ENCODE assay signal across 23 cellular contexts in genomic region chr1:180254854-180255253, GRCh38. TPM values are rescaled to one million over a fixed set of nuclear protein-coding genes. Genes with fewer than 3 reads are reported as not detected.
"Had no signal": no experiment of that assay in that cellular context is flagged by ENCODE, and none has a peak within 500 bp of the region (broad histone marks: within the 10 kb centered on the region; RNA-seq: fewer than 3 reads in every experiment).

No MANE protein-coding gene starts in this region.

- H3K4me1 Mint-ChIP-seq: activated B cell treated with CpG ODN at 0.5 μM for 24 hours; activated CD4-positive, alpha-beta T cell treated with anti-CD3 and anti-CD28 coated beads for 36 hours had no signal

- FAIRE-seq: keratinocyte had no signal

- H3K27ac ChIP-seq: colonic mucosa, epithelial cell of prostate, heart right ventricle, left lung, parathyroid adenoma, upper lobe of left lung had no signal

- H3K4me3 Mint-ChIP-seq: activated B cell treated with CpG ODN at 0.5 μM for 24 hours; activated CD4-positive, alpha-beta T cell treated with anti-CD3 and anti-CD28 coated beads for 36 hours; activated naive CD8-positive, alpha-beta T cell treated with anti-CD3 and anti-CD28 coated beads, Interleukin-2, amount 10 ng/mL, durations not matched to agents 7 days and 5 days; activated T-cell treated with anti-CD3 and anti-CD28 coated beads, Interleukin-2, amount 50 U/mL, for 4 hours; natural killer cell had no signal

- H2AFZ ChIP-seq: parathyroid adenoma had no signal

- H3K79me2 ChIP-seq: parathyroid adenoma had no signal

- H3K36me3 ChIP-seq: colonic mucosa, heart right ventricle, left lung, upper lobe of left lung had no signal

- ATAC-seq: activated CD4-positive, alpha-beta T cell treated with anti-CD3 and anti-CD28 coated beads for 36 hours; activated T-cell treated with anti-CD3 and anti-CD28 coated beads, Interleukin-2, amount 50 U/mL, for 4 hours; heart right ventricle; left lung; natural killer cell had no signal

- H3K9ac ChIP-seq: parathyroid adenoma had no signal

- H3K36me3 Mint-ChIP-seq: activated naive CD8-positive, alpha-beta T cell treated with anti-CD3 and anti-CD28 coated beads, Interleukin-2, amount 10 ng/mL, durations not matched to agents 7 days and 5 days; natural killer cell had no signal

- H3K9me3 Mint-ChIP-seq: activated B cell treated with CpG ODN at 0.5 μM for 24 hours; activated naive CD8-positive, alpha-beta T cell treated with anti-CD3 and anti-CD28 coated beads, Interleukin-2, amount 10 ng/mL, durations not matched to agents 7 days and 5 days; activated T-cell treated with anti-CD3 and anti-CD28 coated beads, Interleukin-2, amount 50 U/mL, for 4 hours; activated T-helper 2 cell treated with anti-CD3 and anti-CD28 coated beads, Interferon-gamma antibody, Interleukin-2, Interleukin-4, amounts not matched to agents 10 μg/mL and 5 μg/mL and 100 μg/mL, durations not matched to agents 14 hours and 24 hours and 36 hours; natural killer cell had no signal

- DNase-seq: activated B cell treated with CpG ODN at 0.5 μM for 24 hours; activated CD4-positive, alpha-beta T cell treated with anti-CD3 and anti-CD28 coated beads for 36 hours; activated CD4-positive, alpha-beta T cell treated with anti-CD3 and anti-CD28 coated beads, Interleukin-2, amount 50 U/mL, for 48 hours; activated CD8-positive, alpha-beta memory T cell treated with anti-CD3 and anti-CD28 coated beads, Interleukin-2, amount 50 U/mL, for 48 hours; activated naive CD4-positive, alpha-beta T cell treated with Interleukin-2 at 50 U/mL for 16 hours; activated naive CD8-positive, alpha-beta T cell treated with anti-CD3 and anti-CD28 coated beads, Interleukin-2, amount 10 ng/mL, durations not matched to agents 7 days and 5 days; activated T-cell treated with anti-CD3 and anti-CD28 coated beads, Interleukin-2, amount 50 U/mL, for 4 hours; amniotic stem cell; colonic mucosa; heart right ventricle; left lung; natural killer cell; stimulated activated CD4-positive, alpha-beta T cell treated with anti-CD3 and anti-CD28 coated beads, Interleukin-4, amount 100 ng/mL, for 24 hours; stimulated activated naive CD4-positive, alpha-beta T cell treated with Interleukin-2 at 50 U/mL for 16 hours; T-helper 9 cell had no signal

- H3K27ac Mint-ChIP-seq: activated B cell treated with CpG ODN at 0.5 μM for 24 hours; activated CD4-positive, alpha-beta T cell treated with anti-CD3 and anti-CD28 coated beads for 36 hours; activated naive CD8-positive, alpha-beta T cell treated with anti-CD3 and anti-CD28 coated beads, Interleukin-2, amount 10 ng/mL, durations not matched to agents 7 days and 5 days; activated T-helper 2 cell treated with anti-CD3 and anti-CD28 coated beads, Interferon-gamma antibody, Interleukin-2, Interleukin-4, amounts not matched to agents 10 μg/mL and 5 μg/mL and 100 μg/mL, durations not matched to agents 14 hours and 24 hours and 36 hours; natural killer cell had no signal

- H3K9me3 ChIP-seq: colonic mucosa, heart right ventricle, left lung, upper lobe of left lung had no signal

- H3K4me3 ChIP-seq: colonic mucosa, heart right ventricle, left lung, lung, upper lobe of left lung had no signal

- H3K4me1 ChIP-seq: colonic mucosa, heart right ventricle, parathyroid adenoma, upper lobe of left lung had no signal

RNA-seq across cellular contexts. Expression of gene LHX4, which starts 24.8 kb away (rescaled TPM):
- total RNA-seq: activated B cell treated with CpG ODN at 0.5 μM for 24 hours; activated CD4-positive, alpha-beta T cell treated with anti-CD3 and anti-CD28 coated beads for 36 hours; activated CD8-positive, alpha-beta memory T cell treated with anti-CD3 and anti-CD28 coated beads for 36 hours; activated naive CD8-positive, alpha-beta T cell treated with anti-CD3 and anti-CD28 coated beads, Interleukin-2, amount 10 ng/mL, durations not matched to agents 7 days and 5 days; activated T-helper 2 cell treated with anti-CD3 and anti-CD28 coated beads, Interferon-gamma antibody, Interleukin-2, Interleukin-4, amounts not matched to agents 10 μg/mL and 5 μg/mL and 100 μg/mL, durations not matched to agents 14 hours and 24 hours and 36 hours; heart right ventricle; T-helper 1 cell treated with Interleukin-12 subunit alpha and Interleukin-12 subunit beta and Interleukin-4 antibody, amounts not matched to agents 30 ng/mL and 1 ng/mL, for 36 hours had no signal
- polyA plus RNA-seq: keratinocyte had no signal
